ENCODE assay signal across 8 cellular contexts in the genomic region with DNA sequence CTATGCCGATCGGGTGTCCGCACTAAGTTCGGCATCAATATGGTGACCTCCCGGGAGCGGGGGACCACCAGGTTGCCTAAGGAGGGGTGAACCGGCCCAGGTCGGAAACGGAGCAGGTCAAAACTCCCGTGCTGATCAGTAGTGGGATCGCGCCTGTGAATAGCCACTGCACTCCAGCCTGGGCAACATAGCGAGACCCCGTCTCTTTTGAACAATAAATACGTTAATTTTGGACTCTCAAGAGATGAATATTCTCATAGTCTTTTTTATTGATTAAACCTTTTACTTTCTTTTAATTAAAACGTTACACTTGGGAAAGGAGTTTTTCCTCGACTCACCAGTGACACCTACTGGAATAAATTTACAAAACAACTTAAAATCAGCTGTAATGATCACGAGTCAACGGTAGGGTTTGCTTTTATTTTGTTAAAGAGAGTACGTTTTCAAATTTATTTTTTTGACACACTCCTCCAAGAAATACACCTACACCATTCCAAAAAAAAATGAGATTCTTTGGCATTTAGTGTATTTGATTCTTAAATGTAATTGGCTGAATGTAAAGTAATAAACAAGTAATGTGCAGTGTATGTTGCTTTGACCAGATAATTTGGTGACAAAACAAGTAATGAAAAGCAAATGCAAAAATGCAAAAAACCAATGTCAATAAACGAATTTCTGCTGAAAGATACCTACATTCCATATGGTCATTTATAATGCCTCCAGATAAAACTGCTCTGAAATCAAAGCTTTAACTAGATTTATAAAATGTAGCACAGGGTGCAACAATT. TPM values are rescaled to one million over a fixed set of nuclear protein-coding genes. Genes with fewer than 3 reads are reported as not detected.
DNase-seq lines count a peak whose midpoint lies in the region; ATAC-seq, FAIRE-seq and TF ChIP-seq lines count a peak whose summit lies in the region.

No MANE protein-coding gene starts in this region.

- no TSS peak for BruUV-seq in A673 (replicated peaks; lab: Mats Ljungman, UMichigan)

- H3K36me3 Mint-ChIP-seq in central memory CD8-positive, alpha-beta T cell (ENCODE audit: insufficient read depth): peaks cover 48% of the 10 kb centered on the region

- H3K4me1 ChIP-seq in A673 (ENCODE audit: insufficient read depth, low read length, poor library complexity, severe bottlenecking) (peaks cover 21% of the 10 kb centered on the region), keratinocyte (ENCODE audit: control insufficient read depth, extremely low read depth, insufficient read depth, low read length) (peaks cover 12% of the 10 kb centered on the region)

- peaks cover 3% of the 10 kb centered on the region for H4K20me1 ChIP-seq in keratinocyte (ENCODE audit: control insufficient read depth, extremely low read depth, insufficient read depth, low read length)

- H3K27ac ChIP-seq in A673 (ENCODE audit: low read depth, low read length, poor library complexity, severe bottlenecking): peak overlapping the region; percentile 87
- H3K27ac ChIP-seq in keratinocyte (ENCODE audit: control insufficient read depth, insufficient read depth, low read length): no peak overlapping the region

- peaks cover 40% of the 10 kb centered on the region for H3K4me1 Mint-ChIP-seq in central memory CD8-positive, alpha-beta T cell

- peaks cover 40% of the 10 kb centered on the region for H3K79me2 ChIP-seq in keratinocyte (ENCODE audit: control insufficient read depth, insufficient read depth, low read length)

- peak; percentile 91 for TF ChIP-seq CTCF in A673 (conservative IDR thresholded peaks at IDR 0.05; ENCODE audit: low read depth, low read length)
- peak in 2 of 3 experiments; percentile 52 to 76 for TF ChIP-seq CTCF in keratinocyte (optimal IDR thresholded peaks at IDR 0.05 in 1 of 3, IDR thresholded peaks at IDR 0.05 in 1 of 3, conservative IDR thresholded peaks at IDR 0.05 in 1 of 3; ENCODE audit: extremely low read depth in 1 of 3, insufficient read depth in 2 of 3, low read length in 3 of 3)

- intact Hi-C loops in A673 (cut with micrococcal nuclease; ENCODE audit: unreplicated experiment): no loop called here

- dilution Hi-C loops in keratinocyte (cut with MboI; ENCODE audit: extremely low pct_ligation_motif_present, low sequenced_read_pairs): no loop called here

- H3K4me3 ChIP-seq in A673 (ENCODE audit: low read depth, low read length, poor library complexity, severe bottlenecking): peak overlapping the region; percentile 76
- peak overlapping the region in 1 of 3 experiments; percentile 42 for H3K4me3 ChIP-seq in keratinocyte (ENCODE audit: control insufficient read depth in 2 of 3, extremely low read depth in 1 of 3, insufficient read depth in 2 of 3, low read depth in 1 of 3, low read length in 3 of 3)

- H3K27me3 Mint-ChIP-seq in central memory CD8-positive, alpha-beta T cell: no peaks in the 10 kb centered on the region

- H3K9ac ChIP-seq in keratinocyte (ENCODE audit: control insufficient read depth, extremely low read depth, insufficient read depth, low read length): no peak overlapping the region

- H3K36me3 ChIP-seq in A673 (ENCODE audit: insufficient read depth, low read length, poor library complexity, severe bottlenecking) (peaks cover 30% of the 10 kb centered on the region), keratinocyte (ENCODE audit: control insufficient read depth in 2 of 2, extremely low read depth in 1 of 2, insufficient read depth in 2 of 2, low read length in 2 of 2) (peaks cover 5 to 8% of the 10 kb centered on the region in 2 experiments)

- peak; percentile 33 for ATAC-seq in GM18502 (IDR thresholded peaks at IDR 0.05; ENCODE audit: poor library complexity, unreplicated experiment)
- peak; percentile 42 for ATAC-seq in HG02970 (IDR thresholded peaks at IDR 0.05; ENCODE audit: low FRiP score, unreplicated experiment)
- ATAC-seq in central memory CD8-positive, alpha-beta T cell (replicated peaks; ENCODE audit: extremely low read depth, poor library complexity, severe bottlenecking): peak; percentile 34

- H3K9me1 ChIP-seq in keratinocyte (ENCODE audit: control insufficient read depth, extremely low read depth, insufficient read depth, low read length): no peaks in the 10 kb centered on the region

- peak overlapping the region; percentile 60 for H3K4me2 ChIP-seq in keratinocyte (ENCODE audit: control insufficient read depth, extremely low read depth, insufficient read depth, low read depth, low read length)

- peak overlapping the region; percentile 96 for H3K4me3 Mint-ChIP-seq in central memory CD8-positive, alpha-beta T cell

- no peaks in the 10 kb centered on the region for H3K9me3 Mint-ChIP-seq in central memory CD8-positive, alpha-beta T cell

- peak overlapping the region; percentile 71 for H2AFZ ChIP-seq in keratinocyte (ENCODE audit: control insufficient read depth, low read length)

- no peak for FAIRE-seq in keratinocyte (lab: Jason Lieb, UNC)

- DNase-seq in A673 (ENCODE audit: low spot score): peak; percentile 89
- DNase-seq in NCI-H146 treated with DMSO at 0.1 percent for 48 hours (lab: John Stamatoyannopoulos, UW; ENCODE audit: unreplicated experiment): peak; percentile 56
- peak; percentile 21 for DNase-seq in T-helper 9 cell
- DNase-seq in central memory CD8-positive, alpha-beta T cell (ENCODE audit: low spot score in 2 of 2): peak; percentile 44 to 53
- no peak for DNase-seq in keratinocyte (ENCODE audit: low read depth, low spot score)
- DNase-seq in stimulated activated CD4-positive, alpha-beta T cell treated with anti-CD3 and anti-CD28 coated beads, Interleukin-15, amount 100 ng/mL, for 24 hours: peak; percentile 75

- H3K9me3 ChIP-seq in A673 (ENCODE audit: low read depth, low read length, poor library complexity, severe bottlenecking) (no peaks in the 10 kb centered on the region), keratinocyte (ENCODE audit: control insufficient read depth, low read depth, low read length) (no peaks in the 10 kb centered on the region)

- POLR2A ChIA-PET in A673 (lab: Charles Lee; ENCODE audit: low non-redundant PET): interaction anchor here (0.6 to 0.8 kb wide), 3 partner anchors 19 to 1561 kb away, joined by 3 to 4 read pairs (median 3); no protein-coding TSS in a partner anchor

- H3K27me3 ChIP-seq in A673 (replicated peaks; ENCODE audit: insufficient read depth, low read depth, low read length, poor library complexity) (no peaks in the 10 kb centered on the region), keratinocyte (ENCODE audit: control insufficient read depth, extremely low read depth, insufficient read depth, low read length) (no peaks in the 10 kb centered on the region)

- CTCF ChIA-PET in A673 (lab: Charles Lee): interaction anchor here (0.5 to 1.5 kb wide), 6 partner anchors 8 to 605 kb away, joined by 3 to 5 read pairs (median 4); a partner anchor contains a TSS

- peak overlapping the region; percentile 100 for H3K27ac Mint-ChIP-seq in central memory CD8-positive, alpha-beta T cell (ENCODE audit: low read depth)

RNA-seq across cellular contexts. Expression of a gene that starts 0.7 kb away (rescaled TPM):
- 1,002 and 1,040 TPM in 2 replicates for total RNA-seq in A673 (2021)
- polyA plus RNA-seq in keratinocyte: 3,884 to 7,725 TPM (median 4,926 TPM) in 3 replicates
- 515 TPM for polyA plus RNA-seq in keratinocyte (2011; ENCODE audit: low read depth)
- 5,462 and 6,103 TPM in 2 replicates for polyA plus RNA-seq in keratinocyte (2011; cell fraction: cytosol; rRNA removed)
- 1,833 and 2,478 TPM in 2 replicates for polyA plus RNA-seq in keratinocyte (2011; cell fraction: nucleus; rRNA removed)
- 4,436 and 8,040 TPM in 2 replicates for polyA plus RNA-seq in keratinocyte (2012; ENCODE audit: low replicate concordance)
- 786 to 845 TPM (median 811 TPM) in 3 replicates for polyA minus RNA-seq in keratinocyte
- 924 TPM for polyA minus RNA-seq in keratinocyte (2011; cell fraction: cytosol; rRNA and poly(A)+ RNA removed)
- 146 and 147 TPM in 2 replicates for polyA minus RNA-seq in keratinocyte (2011; cell fraction: nucleus; rRNA and poly(A)+ RNA removed)

RNA-seq across cellular contexts. Expression of a gene that starts 11.9 kb away (rescaled TPM):
- total RNA-seq in A673 (2021): 47.5 and 49.2 TPM in 2 replicates
- 10.9 to 22.7 TPM (median 14.1 TPM) in 3 replicates for polyA plus RNA-seq in keratinocyte
- 2.0 TPM for polyA plus RNA-seq in keratinocyte (2011; ENCODE audit: low read depth)
- 10.6 and 18.1 TPM in 2 replicates for polyA plus RNA-seq in keratinocyte (2011; cell fraction: cytosol; rRNA removed)
- polyA plus RNA-seq in keratinocyte (2011; cell fraction: nucleus; rRNA removed): 9.2 and 11.7 TPM in 2 replicates
- 8.0 and 17.0 TPM in 2 replicates for polyA plus RNA-seq in keratinocyte (2012; ENCODE audit: low replicate concordance)
- 4.0 to 11.4 TPM (median 4.8 TPM) in 3 replicates for polyA minus RNA-seq in keratinocyte
- polyA minus RNA-seq in keratinocyte (2011; cell fraction: cytosol; rRNA and poly(A)+ RNA removed): 8.2 TPM
- 2.9 and 3.3 TPM in 2 replicates for polyA minus RNA-seq in keratinocyte (2011; cell fraction: nucleus; rRNA and poly(A)+ RNA removed)

RNA-seq across cellular contexts. Expression of a gene that starts 33.6 kb away (rescaled TPM):
- 188 and 202 TPM in 2 replicates for total RNA-seq in A673 (2021)
- 185 to 407 TPM (median 327 TPM) in 3 replicates for polyA plus RNA-seq in keratinocyte
- polyA plus RNA-seq in keratinocyte (2011; ENCODE audit: low read depth): 187 TPM
- 455 and 462 TPM in 2 replicates for polyA plus RNA-seq in keratinocyte (2011; cell fraction: cytosol; rRNA removed)
- 141 and 184 TPM in 2 replicates for polyA plus RNA-seq in keratinocyte (2011; cell fraction: nucleus; rRNA removed)
- polyA plus RNA-seq in keratinocyte (2012; ENCODE audit: low replicate concordance): 408 and 526 TPM in 2 replicates
- 8.6 to 130 TPM (median 79.2 TPM) in 3 replicates for polyA minus RNA-seq in keratinocyte
- 76.0 TPM for polyA minus RNA-seq in keratinocyte (2011; cell fraction: cytosol; rRNA and poly(A)+ RNA removed)
- 17.8 and 27.2 TPM in 2 replicates for polyA minus RNA-seq in keratinocyte (2011; cell fraction: nucleus; rRNA and poly(A)+ RNA removed)

RNA-seq across cellular contexts. Expression of a gene that starts 33.7 kb away (rescaled TPM):
- 35.9 and 37.3 TPM in 2 replicates for total RNA-seq in A673 (2021)
- 20.7 to 27.9 TPM (median 24.0 TPM) in 3 replicates for polyA plus RNA-seq in keratinocyte
- polyA plus RNA-seq in keratinocyte (2011; ENCODE audit: low read depth): 5.4 TPM
- 16.4 and 24.0 TPM in 2 replicates for polyA plus RNA-seq in keratinocyte (2011; cell fraction: cytosol; rRNA removed)
- 22.6 and 25.3 TPM in 2 replicates for polyA plus RNA-seq in keratinocyte (2011; cell fraction: nucleus; rRNA removed)
- 6.4 and 26.0 TPM in 2 replicates for polyA plus RNA-seq in keratinocyte (2012; ENCODE audit: low replicate concordance)
- polyA minus RNA-seq in keratinocyte: 6.5 to 20.8 TPM (median 17.6 TPM) in 3 replicates
- polyA minus RNA-seq in keratinocyte (2011; cell fraction: cytosol; rRNA and poly(A)+ RNA removed): 27.8 TPM
- 18.5 and 23.4 TPM in 2 replicates for polyA minus RNA-seq in keratinocyte (2011; cell fraction: nucleus; rRNA and poly(A)+ RNA removed)

RNA-seq across cellular contexts. Expression of a gene that starts 48.2 kb away (rescaled TPM):
- total RNA-seq in A673 (2021): 12.4 and 13.7 TPM in 2 replicates
- polyA plus RNA-seq in keratinocyte: 6.5 to 9.5 TPM (median 6.9 TPM) in 3 replicates
- 7.9 TPM for polyA plus RNA-seq in keratinocyte (2011; ENCODE audit: low read depth)
- 6.8 and 9.7 TPM in 2 replicates for polyA plus RNA-seq in keratinocyte (2011; cell fraction: cytosol; rRNA removed)
- 4.2 and 6.2 TPM in 2 replicates for polyA plus RNA-seq in keratinocyte (2011; cell fraction: nucleus; rRNA removed)
- 5.9 and 7.1 TPM in 2 replicates for polyA plus RNA-seq in keratinocyte (2012; ENCODE audit: low replicate concordance)
- polyA minus RNA-seq in keratinocyte: 0.56 to 2.7 TPM (median 1.3 TPM) in 3 replicates
- 11.7 TPM for polyA minus RNA-seq in keratinocyte (2011; cell fraction: cytosol; rRNA and poly(A)+ RNA removed)
- polyA minus RNA-seq in keratinocyte (2011; cell fraction: nucleus; rRNA and poly(A)+ RNA removed): 2.3 and 3.0 TPM in 2 replicates
